ENCODE assay signal across 9 cellular contexts in the genomic region with DNA sequence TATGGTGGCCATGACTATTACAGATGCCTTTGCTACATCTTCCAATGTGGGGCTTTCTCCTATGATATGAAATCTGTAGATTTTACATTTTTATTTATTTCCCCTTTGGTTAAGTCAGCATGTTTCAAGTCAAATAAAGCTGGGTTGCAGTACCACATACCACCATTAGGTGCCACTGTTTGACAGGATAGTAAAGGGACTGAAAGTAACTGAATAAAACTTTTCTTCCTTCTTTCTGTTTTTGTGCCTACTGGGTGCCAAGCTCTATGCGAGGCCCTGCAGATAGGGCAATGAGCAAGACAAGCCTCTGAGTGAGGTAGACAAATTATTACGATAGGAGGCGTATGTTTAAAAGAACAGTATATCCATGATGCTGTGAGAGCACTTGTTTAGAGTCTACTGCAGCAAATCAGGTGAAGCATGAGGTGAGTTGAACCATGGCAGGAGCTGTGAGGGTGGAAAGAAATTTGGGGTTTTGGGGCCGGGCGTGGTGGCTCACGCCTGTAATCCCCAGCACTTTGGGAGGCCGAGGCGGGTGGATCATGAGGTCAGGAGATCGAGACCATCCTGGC.
DNase-seq lines count a peak whose midpoint lies in the region; ATAC-seq, FAIRE-seq and TF ChIP-seq lines count a peak whose summit lies in the region.
"Had no signal": no experiment of that assay in that cellular context is flagged by ENCODE, and none has a peak within 500 bp of the region (broad histone marks: within the 10 kb centered on the region; RNA-seq: fewer than 3 reads in every experiment).

No MANE protein-coding gene starts in this region.

- no peak overlapping the region for H2AFZ ChIP-seq in H1 (ENCODE audit: low read length)

- no peak for TF ChIP-seq POLR2A in H1 (IDR thresholded peaks at IDR 0.05; ENCODE audit: control extremely low read depth in 1 of 2, low read depth in 2 of 2, low read length in 2 of 2)

- no peak overlapping the region for H3K4me3 Mint-ChIP-seq in effector memory CD8-positive, alpha-beta T cell
- H3K4me3 Mint-ChIP-seq: stimulated activated naive B cell treated with anti-CD40 and anti-IgM and Interleukin-4, amounts not matched to agents 10 μg/mL and 1 μg/mL and 100 μg/mL, for 72 hours had no signal

- H4K5ac ChIP-seq in H1 (ENCODE audit: insufficient read length, low read depth, low read length), result no peak overlapping the region

- H2AK5ac ChIP-seq in H1 (ENCODE audit: low read depth, low read length), result no peak overlapping the region

- no peak overlapping the region for H3K27ac Mint-ChIP-seq in effector memory CD8-positive, alpha-beta T cell
- H3K27ac Mint-ChIP-seq: stimulated activated naive B cell treated with anti-CD40 and anti-IgM and Interleukin-4, amounts not matched to agents 10 μg/mL and 1 μg/mL and 100 μg/mL, for 72 hours had no signal

- H3K4me3 ChIP-seq in H1 (ENCODE audit: extremely low read depth in 1 of 4, insufficient read depth in 2 of 4, low read depth in 3 of 4, low read length in 4 of 4), result no peak overlapping the region

- peaks cover 9 to 14% of the 10 kb centered on the region in 2 experiments; a peak in 3 of 4 replicates for H3K9me3 ChIP-seq in H1 (ENCODE audit: insufficient read depth in 2 of 2, low read depth in 1 of 2, low read length in 1 of 2)

- peaks cover 3 to 14% of the 10 kb centered on the region in 2 donors for H3K9me3 Mint-ChIP-seq in effector memory CD8-positive, alpha-beta T cell

- CTCF ChIA-PET in H1 (lab: Charles Lee; ENCODE audit: partially characterized antibody), result interaction anchor here (0.6 to 5.0 kb wide), 41 partner anchors 9 to 452 kb away, joined by 3 to 42 read pairs (median 4); no protein-coding TSS in a partner anchor

- 96% methylated on average over 9 of the region's 9 CpGs; no CpG with 5 or more reads in 1 of the 2 experiments for WGBS in H1 (ENCODE audit: extremely low coverage in 1 of 2, insufficient coverage in 1 of 2, insufficient read length in 1 of 2, insufficient replicate concordance in 2 of 2, low coverage in 1 of 2, low lambda C conversion rate in 2 of 2, missing lambda C conversion rate in 1 of 2), 2 experiments

- H3K27me3 Mint-ChIP-seq in effector memory CD8-positive, alpha-beta T cell, result peaks cover 14 to 23% of the 10 kb centered on the region in 2 donors

- no peaks in the 10 kb centered on the region for H3K4me1 ChIP-seq in H1 (replicated peaks in 1 of 4; ENCODE audit: control insufficient read depth in 3 of 4, insufficient read depth in 4 of 4, low read length in 3 of 4)

- H2BK120ac ChIP-seq in H1 (replicated peaks; ENCODE audit: low read depth, low read length), result no peak overlapping the region

- no peak overlapping the region for H2BK15ac ChIP-seq in H1 (ENCODE audit: low read length)

- no peaks in the 10 kb centered on the region for H3K79me1 ChIP-seq in H1 (ENCODE audit: low read depth, low read length)

- no peak for TF ChIP-seq EP300 in H1 (IDR thresholded peaks at IDR 0.05; ENCODE audit: borderline replicate concordance in 1 of 2, low read depth in 2 of 2, low read length in 2 of 2)

- H3K27me3 ChIP-seq in H1 (replicated peaks in 1 of 4; ENCODE audit: control insufficient read depth in 3 of 4, extremely low read depth in 1 of 4, insufficient read depth in 3 of 4, low read length in 3 of 4), result no peaks in the 10 kb centered on the region

- H3K18ac ChIP-seq in H1 (ENCODE audit: extremely low read depth, low read length), result no peak overlapping the region

- no peak overlapping the region for H2BK20ac ChIP-seq in H1 (ENCODE audit: low read length)

- peak; percentile 69 to 70 for TF ChIP-seq RAD21 in H1 (IDR thresholded peaks at IDR 0.05 in 1 of 2, conservative IDR thresholded peaks at IDR 0.05 in 1 of 2; ENCODE audit: low read depth in 2 of 2, low read length in 2 of 2)

- no peak for FAIRE-seq in H1 (lab: Jason Lieb, UNC)

- no peak overlapping the region for H3K4ac ChIP-seq in H1 (replicated peaks; ENCODE audit: insufficient read length, low read depth, low read length)

- no peaks in the 10 kb centered on the region for H3K36me3 ChIP-seq in H1 (ENCODE audit: control insufficient read depth in 2 of 4, insufficient read depth in 4 of 4, low read length in 3 of 4)

- H3K27ac ChIP-seq in H1 (ENCODE audit: low read depth, low read length), result no peak overlapping the region

- H3K23me2 ChIP-seq in H1 (ENCODE audit: low read depth, low read length), result no peaks in the 10 kb centered on the region

- POLR2A ChIA-PET in H1 (lab: Charles Lee; ENCODE audit: partially characterized antibody), result no interaction called here

- no peak overlapping the region for H2BK12ac ChIP-seq in H1 (ENCODE audit: low read depth, low read length)

- no peak overlapping the region for H3K9ac ChIP-seq in H1 (replicated peaks in 1 of 4; ENCODE audit: extremely low read depth in 1 of 4, low read depth in 3 of 4, low read length in 3 of 4)

- no peak overlapping the region for H3K4me2 ChIP-seq in H1 (ENCODE audit: insufficient read depth in 1 of 2, low read depth in 2 of 2, low read length in 2 of 2)

- no peak overlapping the region for H4K8ac ChIP-seq in H1 (ENCODE audit: extremely low read depth, insufficient read depth, low read length)

- peaks cover 3% of the 10 kb centered on the region for H3K36me3 Mint-ChIP-seq in effector memory CD8-positive, alpha-beta T cell (ENCODE audit: insufficient read depth)

- H2BK5ac ChIP-seq in H1 (ENCODE audit: low read depth, low read length), result no peak overlapping the region

- H3K14ac ChIP-seq in H1 (ENCODE audit: insufficient read length), result no peak overlapping the region

- no peaks in the 10 kb centered on the region for H3K79me2 ChIP-seq in H1 (ENCODE audit: control insufficient read depth in 1 of 2, insufficient read depth in 2 of 2, low read length in 2 of 2)

- no peaks in the 10 kb centered on the region for H4K20me1 ChIP-seq in H1 (replicated peaks in 1 of 2; ENCODE audit: control insufficient read depth in 1 of 2, insufficient read depth in 2 of 2, low read length in 2 of 2)

- H3K23ac ChIP-seq in H1 (ENCODE audit: insufficient read length), result no peak overlapping the region

- peak in 2 of 3 experiments; percentile 32 to 68; a peak in 2 of 4 replicates for TF ChIP-seq CTCF in H1 (IDR thresholded peaks at IDR 0.05; ENCODE audit: control extremely low read depth in 1 of 3, insufficient read depth in 1 of 3, low read depth in 1 of 3, low read length in 3 of 3)

- no peak overlapping the region for H4K91ac ChIP-seq in H1 (replicated peaks; ENCODE audit: insufficient read length, low read length)

- peak; percentile 58 for DNase-seq in activated CD4-positive, alpha-beta T cell treated with anti-CD3 and anti-CD28 coated beads for 48 hours
- no peak for DNase-seq in activated CD4-positive, alpha-beta T cell treated with anti-CD3 and anti-CD28 coated beads, Interleukin-2, amount 50 U/mL, for 4 hours
- DNase-seq in NCI-H1694 (lab: John Stamatoyannopoulos, UW) (peak; percentile 46), H1 (ENCODE audit: low read depth in 1 of 2, low spot score in 2 of 2) (peak in 1 of 2 experiments; percentile 80)
- DNase-seq in stimulated activated CD4-positive, alpha-beta T cell treated with anti-CD3 and anti-CD28 coated beads, Interleukin-2, amount 100 ng/mL, for 24 hours, result peak; percentile 17 to 20
- no peak for DNase-seq in activated CD8-positive, alpha-beta memory T cell treated with anti-CD3 and anti-CD28 coated beads, Interleukin-2, amount 50 U/mL, for 4 hours
- no peak for DNase-seq in effector memory CD8-positive, alpha-beta T cell
- DNase-seq: stimulated activated naive B cell treated with anti-CD40 and anti-IgM and Interleukin-4, amounts not matched to agents 10 μg/mL and 1 μg/mL and 100 μg/mL, for 72 hours had no signal

- ATAC-seq in effector memory CD8-positive, alpha-beta T cell (replicated peaks), result no peak
- ATAC-seq in HG03135 (IDR thresholded peaks at IDR 0.05; ENCODE audit: unreplicated experiment), result no peak
- ATAC-seq: stimulated activated naive B cell treated with anti-CD40 and anti-IgM and Interleukin-4, amounts not matched to agents 10 μg/mL and 1 μg/mL and 100 μg/mL, for 72 hours had no signal

- no peak overlapping the region for H3K56ac ChIP-seq in H1 (replicated peaks; ENCODE audit: insufficient read length, low read depth, low read length)

- no peaks in the 10 kb centered on the region for H3K4me1 Mint-ChIP-seq in effector memory CD8-positive, alpha-beta T cell (ENCODE audit: low read depth in 2 of 2)
- H3K4me1 Mint-ChIP-seq: stimulated activated naive B cell treated with anti-CD40 and anti-IgM and Interleukin-4, amounts not matched to agents 10 μg/mL and 1 μg/mL and 100 μg/mL, for 72 hours had no signal

TF ChIP-seq in H1, 55 proteins besides CTCF, POLR2A, EP300 and RAD21:
- TF ChIP-seq TEAD4 (IDR thresholded peaks at IDR 0.05; ENCODE audit: low read depth, low read length) (peak; percentile 58), HDAC2 (IDR thresholded peaks at IDR 0.05; ENCODE audit: borderline replicate concordance in 1 of 2, low read depth in 2 of 2, low read length in 2 of 2) (no peak), MAFK (IDR thresholded peaks at IDR 0.05; ENCODE audit: low read depth, low read length) (0 out of 2 replicates have a peak, but pooled peaks have one; percentile 4)

Comparison
In these comparisons a context has a peak if more than half of its experiments do, and no peak if none do; other contexts are left out.
1. DNase-seq: peak in activated CD4-positive, alpha-beta T cell treated with anti-CD3 and anti-CD28 coated beads for 48 hours (single experiment), NCI-H1694 (single experiment) and stimulated activated CD4-positive, alpha-beta T cell treated with anti-CD3 and anti-CD28 coated beads, Interleukin-2, amount 100 ng/mL, for 24 hours (2 of 2); none in activated CD4-positive, alpha-beta T cell treated with anti-CD3 and anti-CD28 coated beads, Interleukin-2, amount 50 U/mL, for 4 hours (0 of 2), activated CD8-positive, alpha-beta memory T cell treated with anti-CD3 and anti-CD28 coated beads, Interleukin-2, amount 50 U/mL, for 4 hours (single experiment) and effector memory CD8-positive, alpha-beta T cell (0 of 3).